ENCODE assay signal across 13 cellular contexts in the genomic region with DNA sequence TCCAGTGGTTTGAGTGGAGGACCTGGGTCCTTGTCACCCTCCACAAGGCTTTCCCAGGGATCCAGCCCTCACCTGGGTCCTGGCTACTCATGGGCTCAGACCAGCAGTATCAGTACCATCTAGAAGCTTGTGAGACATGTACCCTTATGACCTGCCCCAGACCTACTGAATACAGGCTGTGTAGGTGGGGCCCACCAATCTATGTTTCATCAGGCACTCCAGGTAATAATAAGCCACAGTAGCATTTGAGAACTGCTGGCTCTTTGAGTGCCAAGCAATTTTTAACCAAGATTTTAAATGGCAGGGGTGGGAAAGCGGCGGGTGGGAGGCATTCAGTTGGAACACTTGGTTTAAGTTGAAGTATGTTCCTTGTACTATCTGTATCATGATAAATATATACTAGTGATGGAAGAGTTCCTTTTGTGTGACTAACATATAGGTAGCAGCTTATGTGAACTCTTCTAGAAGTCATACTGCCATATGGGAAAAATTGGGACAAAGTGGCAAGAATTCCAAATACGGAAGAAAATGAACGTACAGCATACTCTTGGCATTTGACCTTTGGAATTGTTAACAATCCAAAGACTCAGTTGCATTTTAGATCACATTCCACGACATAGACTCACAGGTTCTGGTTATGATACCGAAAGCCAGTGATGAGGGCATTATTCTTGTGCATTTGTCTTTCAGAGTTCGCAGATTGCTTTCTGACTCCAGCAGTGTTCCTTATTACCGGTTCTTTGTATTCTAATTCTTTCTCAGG.
DNase-seq lines count a peak whose midpoint lies in the region; ATAC-seq and TF ChIP-seq lines count a peak whose summit lies in the region.
"Had no signal": no experiment of that assay in that cellular context is flagged by ENCODE, and none has a peak within 500 bp of the region (broad histone marks: within the 10 kb centered on the region; RNA-seq: fewer than 3 reads in every experiment).

No MANE protein-coding gene starts in this region.

- 94 to 98% (median 97%) methylated on average over 8 of the region's 8 CpGs for WGBS in adrenal gland, 4 donors

- H3K9me3 ChIP-seq in Caco-2 (no peaks in the 10 kb centered on the region), adrenal gland (replicated peaks in 1 of 3) (no peaks in the 10 kb centered on the region)

- intact Hi-C loops in Caco-2 (cut with micrococcal nuclease; ENCODE audit: unreplicated experiment) (no loop called here), adrenal gland (cut with DNase I) (no loop called here)

- POLR2A ChIA-PET in Caco-2 (lab: Charles Lee): no interaction called here

- no peak for TF ChIP-seq CTCF in Caco-2 (IDR thresholded peaks at IDR 0.05; ENCODE audit: insufficient read depth in 1 of 2, low read depth in 1 of 2, low read length in 1 of 2, severe bottlenecking in 1 of 2, unreplicated experiment in 1 of 2)
- TF ChIP-seq CTCF in adrenal gland (IDR thresholded peaks at IDR 0.05): no peak
- no peak for TF ChIP-seq CTCF in retinal pigment epithelial cell (conservative IDR thresholded peaks at IDR 0.05; ENCODE audit: low read depth, low read length)

- no peaks in the 10 kb centered on the region for H3K9me3 Mint-ChIP-seq in Caco-2 (ENCODE audit: unreplicated experiment)

- DNase-seq in Caco-2 (no peak), adrenal gland (no peak), glomerular visceral epithelial cell (ENCODE audit: extremely low spot score) (peak; percentile 49), retinal pigment epithelial cell (ENCODE audit: low read depth) (peak; percentile 55), NCI-H226 (no peak), T-helper 9 cell (no peak)
- DNase-seq: HCEC 1CT; NCI-H1092 treated with DMSO at 0.1 percent for 48 hours; NCI-H524; stimulated activated CD4-positive, alpha-beta T cell treated with anti-CD3 and anti-CD28 coated beads, Interleukin-15, amount 100 ng/mL, for 24 hours had no signal

- H3K4me3 ChIP-seq in Caco-2 (ENCODE audit: low read depth, low read length) (no peak overlapping the region), adrenal gland (no peak overlapping the region), retinal pigment epithelial cell (ENCODE audit: low read length) (no peak overlapping the region)

- BruUV-seq in Caco-2 (replicated peaks; lab: Mats Ljungman, UMichigan): no TSS peak

- H3K27ac ChIP-seq in adrenal gland: peak overlapping the region in 3 of 5 donors; percentile 83 to 89 (median 86)

- H3K27me3 ChIP-seq in Caco-2 (replicated peaks; ENCODE audit: control insufficient read depth, insufficient read depth, low read length) (no peaks in the 10 kb centered on the region), adrenal gland (no peaks in the 10 kb centered on the region)

- TF ChIP-seq POLR2A in adrenal gland (IDR thresholded peaks at IDR 0.05): no peak

- ATAC-seq in HG03135 (IDR thresholded peaks at IDR 0.05; ENCODE audit: unreplicated experiment) (no peak), GM19455 (IDR thresholded peaks at IDR 0.05; ENCODE audit: unreplicated experiment) (no peak)

- peak overlapping the region; percentile 79 for H3K27ac Mint-ChIP-seq in Caco-2 (ENCODE audit: unreplicated experiment)
- H3K27ac Mint-ChIP-seq: B cell had no signal

- CTCF ChIA-PET in Caco-2 (lab: Charles Lee): no interaction called here

- no peaks in the 10 kb centered on the region for H3K27me3 Mint-ChIP-seq in Caco-2 (ENCODE audit: insufficient read depth, unreplicated experiment)
- H3K27me3 Mint-ChIP-seq: B cell had no signal

- peaks cover 27% of the 10 kb centered on the region for H3K4me1 Mint-ChIP-seq in Caco-2 (ENCODE audit: low read depth, unreplicated experiment)
- H3K4me1 Mint-ChIP-seq: B cell had no signal

- no peaks in the 10 kb centered on the region for H3K36me3 ChIP-seq in Caco-2 (ENCODE audit: control insufficient read depth, insufficient read depth, low read length)
- no peaks in the 10 kb centered on the region for H3K36me3 ChIP-seq in adrenal gland (replicated peaks in 1 of 2)

- peaks cover 50% of the 10 kb centered on the region for H3K36me3 Mint-ChIP-seq in Caco-2 (ENCODE audit: insufficient read depth, unreplicated experiment)

- peaks cover 30% of the 10 kb centered on the region for H3K4me1 ChIP-seq in Caco-2
- peaks cover 48 to 81% of the 10 kb centered on the region in 2 donors for H3K4me1 ChIP-seq in adrenal gland (replicated peaks in 1 of 2)

- no peak overlapping the region for H3K4me3 Mint-ChIP-seq in Caco-2 (ENCODE audit: unreplicated experiment)
- H3K4me3 Mint-ChIP-seq: B cell had no signal

Comparison
In these comparisons a context has a peak if more than half of its experiments do, and no peak if none do; other contexts are left out.
1. DNase-seq: peak in glomerular visceral epithelial cell (single experiment) and retinal pigment epithelial cell (single experiment); none in Caco-2 (0 of 2), adrenal gland (0 of 7), NCI-H226 (single experiment) and T-helper 9 cell (single experiment).